Comparison of ENCODE assay signal across 7 cellular contexts in genomic region chr10:133377818-133378250, GRCh38. TPM values are rescaled to one million over a fixed set of nuclear protein-coding genes. Genes with fewer than 3 reads are reported as not detected.
DNase-seq lines count a peak whose midpoint lies in the region; ATAC-seq and TF ChIP-seq lines count a peak whose summit lies in the region.
"Had no signal": no experiment of that assay in that cellular context is flagged by ENCODE, and none has a peak within 500 bp of the region (broad histone marks: within the 10 kb centered on the region; RNA-seq: fewer than 3 reads in every experiment).

No MANE protein-coding gene starts in this region.

- peaks cover 13% of the 10 kb centered on the region for H3K4me1 ChIP-seq in effector memory CD4-positive, alpha-beta T cell (ENCODE audit: control insufficient read depth, insufficient read depth, low read length, poor library complexity, severe bottlenecking)
- H3K4me1 ChIP-seq in rectal smooth muscle tissue (ENCODE audit: control insufficient read depth, insufficient read depth, low read length) = no peaks in the 10 kb centered on the region

- TF ChIP-seq EP300 in Ishikawa (IDR thresholded peaks at IDR 0.05; ENCODE audit: borderline replicate concordance) = no peak

- H3K4me3 ChIP-seq in effector memory CD4-positive, alpha-beta T cell (ENCODE audit: insufficient read depth, low read depth, low read length, poor library complexity, severe bottlenecking) = peak overlapping the region; percentile 96
- H3K4me3 ChIP-seq in rectal smooth muscle tissue (ENCODE audit: low read length) = peak overlapping the region; percentile 88

- no peaks in the 10 kb centered on the region for H3K9me3 ChIP-seq in effector memory CD4-positive, alpha-beta T cell (ENCODE audit: control insufficient read depth, low read length)

- no peaks in the 10 kb centered on the region for H3K27me3 ChIP-seq in effector memory CD4-positive, alpha-beta T cell (replicated peaks; ENCODE audit: control insufficient read depth, insufficient read depth, low read length, poor library complexity, severe bottlenecking)
- H3K27me3 ChIP-seq in rectal smooth muscle tissue (ENCODE audit: control insufficient read depth, insufficient read depth, low read length) = no peaks in the 10 kb centered on the region

- DNase-seq in effector memory CD4-positive, alpha-beta T cell = no peak
- no peak for DNase-seq in A172 (ENCODE audit: low spot score)
- no peak for DNase-seq in mucosa of gallbladder (ENCODE audit: low spot score)

- no peak for TF ChIP-seq RAD21 in Ishikawa (IDR thresholded peaks at IDR 0.05; ENCODE audit: low read depth)

- peak overlapping the region; percentile 51 for H3K27ac ChIP-seq in effector memory CD4-positive, alpha-beta T cell (ENCODE audit: insufficient read depth, low read length, poor library complexity, severe bottlenecking)
- H3K27ac ChIP-seq in rectal smooth muscle tissue (ENCODE audit: low read depth, low read length) = no peak overlapping the region

- no peaks in the 10 kb centered on the region for H3K36me3 ChIP-seq in effector memory CD4-positive, alpha-beta T cell (ENCODE audit: control insufficient read depth, insufficient read depth, low read length)
- H3K36me3 ChIP-seq in rectal smooth muscle tissue (ENCODE audit: control insufficient read depth, insufficient read depth, low read length) = no peaks in the 10 kb centered on the region

- no peak for ATAC-seq in HG03025 (IDR thresholded peaks at IDR 0.05; ENCODE audit: low FRiP score, unreplicated experiment)

- H3K9ac ChIP-seq in rectal smooth muscle tissue (ENCODE audit: low read length) = no peak overlapping the region

TF ChIP-seq in Ishikawa, 13 proteins besides CTCF, POLR2A, EP300 and RAD21:
- TF ChIP-seq TEAD4 (IDR thresholded peaks at IDR 0.05) (no peak), CEBPB (IDR thresholded peaks at IDR 0.05) (no peak), TCF12 (IDR thresholded peaks at IDR 0.05; ENCODE audit: low read depth) (no peak), YY1 (IDR thresholded peaks at IDR 0.05; ENCODE audit: low read depth) (no peak), CREB1 (IDR thresholded peaks at IDR 0.05; ENCODE audit: low read depth) (no peak), TAF1 (IDR thresholded peaks at IDR 0.05; ENCODE audit: low read depth) (0 out of 2 replicates have a peak, but pooled peaks have one; percentile 39), NFIC (IDR thresholded peaks at IDR 0.05) (no peak)

RNA-seq across cellular contexts. Expression of gene PAOX, which starts 1.2 kb away (rescaled TPM):
- total RNA-seq in A172 (2014; rRNA removed; shearing (Covaris generic)) = 5.3 and 6.1 TPM in 2 replicates
- total RNA-seq in mucosa of gallbladder = 9.4 TPM

RNA-seq across cellular contexts. Expression of gene ECHS1, which starts 4.7 kb away (rescaled TPM):
- 102 and 108 TPM in 2 replicates for total RNA-seq in A172 (2014; rRNA removed; shearing (Covaris generic))
- 122 TPM for total RNA-seq in mucosa of gallbladder

RNA-seq across cellular contexts. Expression of gene MTG1, which starts 16.1 kb away (rescaled TPM):
- total RNA-seq in A172 (2014; rRNA removed; shearing (Covaris generic)) = 13.7 and 20.4 TPM in 2 replicates
- total RNA-seq in mucosa of gallbladder = 50.6 TPM

RNA-seq across cellular contexts. Expression of gene FUOM, which starts 20.0 kb away (rescaled TPM):
- total RNA-seq in A172 (2014; rRNA removed; shearing (Covaris generic)) = 6.6 and 9.6 TPM in 2 replicates
- total RNA-seq in mucosa of gallbladder = 13.0 TPM

RNA-seq across cellular contexts. Expression of gene PRAP1, which starts 30.7 kb away (rescaled TPM):
- 0.60 TPM in 1 of 2 replicates, not detected in the other for total RNA-seq in A172 (2014; rRNA removed; shearing (Covaris generic))
- 4.8 TPM for total RNA-seq in mucosa of gallbladder
- total RNA-seq: glomerular endothelial cell had no signal
